ENCODE assay signal across 20 cellular contexts in genomic region chr4:33316033-33316432, GRCh38.
"Had no signal": no experiment of that assay in that cellular context is flagged by ENCODE, and none has a peak within 500 bp of the region (broad histone marks: within the 10 kb centered on the region; RNA-seq: fewer than 3 reads in every experiment).

No MANE protein-coding gene starts in this region.

- H3K27me3 ChIP-seq: breast epithelium, esophagus squamous epithelium, pancreas, right atrium auricular region, spleen, tibial nerve had no signal

- H3K4me3 ChIP-seq: breast epithelium, esophagus squamous epithelium, pancreas, right atrium auricular region, spleen, tibial nerve had no signal

- H3K36me3 ChIP-seq: breast epithelium, esophagus squamous epithelium, pancreas, right atrium auricular region, spleen, tibial nerve had no signal

- H3K4me1 ChIP-seq: breast epithelium, esophagus squamous epithelium, pancreas, right atrium auricular region, spleen, tibial nerve had no signal

- DNase-seq: activated B cell treated with CpG ODN at 0.5 μM for 24 hours; activated CD4-positive, alpha-beta T cell treated with anti-CD3 and anti-CD28 coated beads, Interleukin-2, amount 50 U/mL, for 1 hour; activated CD8-positive, alpha-beta T cell treated with anti-CD3 and anti-CD28 coated beads for 36 hours; activated naive CD8-positive, alpha-beta T cell treated with anti-CD3 and anti-CD28 coated beads, Interleukin-2, amount 50 U/mL, for 24 hours; activated T-cell treated with anti-CD3 and anti-CD28 coated beads, Interleukin-2, amount 50 U/mL, for 4 hours; dermis blood vessel endothelial cell; effector CD4-positive, alpha-beta T cell; esophagus squamous epithelium; head of caudate nucleus; hippocampal formation; midbrain; naive thymus-derived CD4-positive, alpha-beta T cell; pancreas; spleen; stimulated activated naive CD4-positive, alpha-beta T cell; T-helper 17 cell had no signal

- H3K9me3 ChIP-seq: esophagus squamous epithelium, pancreas, right atrium auricular region had no signal

- H3K27ac ChIP-seq: breast epithelium, epithelial cell of prostate, esophagus squamous epithelium, pancreas, right atrium auricular region, spleen, tibial nerve had no signal
